Comparison of ENCODE assay signal across 1 cellular context in the genomic region with DNA sequence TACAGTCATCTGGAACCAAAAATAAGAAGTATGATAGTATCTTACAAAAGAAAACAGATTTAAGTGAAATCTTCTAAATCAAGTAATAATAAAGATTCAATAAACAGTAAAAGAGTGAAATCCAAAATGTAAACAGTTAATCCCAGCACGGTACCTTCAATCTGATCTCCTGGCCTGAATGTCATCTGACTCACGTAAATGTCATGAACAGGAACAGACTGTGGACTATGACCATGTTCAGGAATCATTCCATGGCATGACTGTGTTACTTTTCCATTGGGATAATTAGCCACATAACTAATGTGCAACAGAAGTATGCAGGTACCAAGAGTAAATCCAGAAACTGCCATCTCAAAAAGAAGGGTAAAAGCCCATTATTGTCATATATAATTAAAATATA.
TF ChIP-seq lines count a peak whose summit lies in the region.

No MANE protein-coding gene starts in this region.

TF ChIP-seq in HepG2, 621 proteins besides CTCF, POLR2A, EP300 and RAD21 (continued from another document and continues in another):
- TF ChIP-seq, protein P1, sequence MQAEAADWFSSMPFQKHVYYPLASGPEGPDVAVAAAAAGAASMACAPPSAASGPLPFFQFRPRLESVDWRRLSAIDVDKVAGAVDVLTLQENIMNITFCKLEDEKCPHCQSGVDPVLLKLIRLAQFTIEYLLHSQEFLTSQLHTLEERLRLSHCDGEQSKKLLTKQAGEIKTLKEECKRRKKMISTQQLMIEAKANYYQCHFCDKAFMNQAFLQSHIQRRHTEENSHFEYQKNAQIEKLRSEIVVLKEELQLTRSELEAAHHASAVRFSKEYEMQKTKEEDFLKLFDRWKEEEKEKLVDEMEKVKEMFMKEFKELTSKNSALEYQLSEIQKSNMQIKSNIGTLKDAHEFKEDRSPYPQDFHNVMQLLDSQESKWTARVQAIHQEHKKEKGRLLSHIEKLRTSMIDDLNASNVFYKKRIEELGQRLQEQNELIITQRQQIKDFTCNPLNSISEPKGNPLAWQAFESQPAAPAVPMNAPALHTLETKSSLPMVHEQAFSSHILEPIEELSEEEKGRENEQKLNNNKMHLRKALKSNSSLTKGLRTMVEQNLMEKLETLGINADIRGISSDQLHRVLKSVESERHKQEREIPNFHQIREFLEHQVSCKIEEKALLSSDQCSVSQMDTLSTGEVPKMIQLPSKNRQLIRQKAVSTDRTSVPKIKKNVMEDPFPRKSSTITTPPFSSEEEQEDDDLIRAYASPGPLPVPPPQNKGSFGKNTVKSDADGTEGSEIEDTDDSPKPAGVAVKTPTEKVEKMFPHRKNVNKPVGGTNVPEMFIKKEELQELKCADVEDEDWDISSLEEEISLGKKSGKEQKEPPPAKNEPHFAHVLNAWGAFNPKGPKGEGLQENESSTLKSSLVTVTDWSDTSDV (CRISPR knock-in tag; IDR thresholded peaks at IDR 0.05): no peak
- peak; percentile 53 for TF ChIP-seq CREB1 (IDR thresholded peaks at IDR 0.05)
- TF ChIP-seq CREB1 (CRISPR knock-in tag; IDR thresholded peaks at IDR 0.05): peak; percentile 23; the same call in 1 of the 2 replicates
- TF ChIP-seq BRD4 (CRISPR knock-in tag; IDR thresholded peaks at IDR 0.05): no peak
- no peak for TF ChIP-seq SMARCE1 (IDR thresholded peaks at IDR 0.05; ENCODE audit: borderline replicate concordance)
- no peak for TF ChIP-seq REL (CRISPR knock-in tag; conservative IDR thresholded peaks at IDR 0.05)
- TF ChIP-seq, protein P2, sequence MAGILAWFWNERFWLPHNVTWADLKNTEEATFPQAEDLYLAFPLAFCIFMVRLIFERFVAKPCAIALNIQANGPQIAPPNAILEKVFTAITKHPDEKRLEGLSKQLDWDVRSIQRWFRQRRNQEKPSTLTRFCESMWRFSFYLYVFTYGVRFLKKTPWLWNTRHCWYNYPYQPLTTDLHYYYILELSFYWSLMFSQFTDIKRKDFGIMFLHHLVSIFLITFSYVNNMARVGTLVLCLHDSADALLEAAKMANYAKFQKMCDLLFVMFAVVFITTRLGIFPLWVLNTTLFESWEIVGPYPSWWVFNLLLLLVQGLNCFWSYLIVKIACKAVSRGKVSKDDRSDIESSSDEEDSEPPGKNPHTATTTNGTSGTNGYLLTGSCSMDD (CRISPR knock-in tag; IDR thresholded peaks at IDR 0.05): no peak
- TF ChIP-seq ZNF549 (CRISPR knock-in tag; IDR thresholded peaks at IDR 0.05): no peak
- TF ChIP-seq FOXP1 (IDR thresholded peaks at IDR 0.05): no peak
- TF ChIP-seq FOXP1 (CRISPR knock-in tag; IDR thresholded peaks at IDR 0.05): peak; percentile 20; the same call in 1 of the 2 replicates
- no peak; the same call in 1 of the 2 replicates for TF ChIP-seq FOXO1 (CRISPR knock-in tag; IDR thresholded peaks at IDR 0.05)
- peak; percentile 54; the same call in 1 of the 2 replicates for TF ChIP-seq MED1 (CRISPR knock-in tag; IDR thresholded peaks at IDR 0.05)
- TF ChIP-seq SAP130 (CRISPR knock-in tag; IDR thresholded peaks at IDR 0.05; ENCODE audit: low read depth): peak; percentile 76
- TF ChIP-seq, protein P3, sequence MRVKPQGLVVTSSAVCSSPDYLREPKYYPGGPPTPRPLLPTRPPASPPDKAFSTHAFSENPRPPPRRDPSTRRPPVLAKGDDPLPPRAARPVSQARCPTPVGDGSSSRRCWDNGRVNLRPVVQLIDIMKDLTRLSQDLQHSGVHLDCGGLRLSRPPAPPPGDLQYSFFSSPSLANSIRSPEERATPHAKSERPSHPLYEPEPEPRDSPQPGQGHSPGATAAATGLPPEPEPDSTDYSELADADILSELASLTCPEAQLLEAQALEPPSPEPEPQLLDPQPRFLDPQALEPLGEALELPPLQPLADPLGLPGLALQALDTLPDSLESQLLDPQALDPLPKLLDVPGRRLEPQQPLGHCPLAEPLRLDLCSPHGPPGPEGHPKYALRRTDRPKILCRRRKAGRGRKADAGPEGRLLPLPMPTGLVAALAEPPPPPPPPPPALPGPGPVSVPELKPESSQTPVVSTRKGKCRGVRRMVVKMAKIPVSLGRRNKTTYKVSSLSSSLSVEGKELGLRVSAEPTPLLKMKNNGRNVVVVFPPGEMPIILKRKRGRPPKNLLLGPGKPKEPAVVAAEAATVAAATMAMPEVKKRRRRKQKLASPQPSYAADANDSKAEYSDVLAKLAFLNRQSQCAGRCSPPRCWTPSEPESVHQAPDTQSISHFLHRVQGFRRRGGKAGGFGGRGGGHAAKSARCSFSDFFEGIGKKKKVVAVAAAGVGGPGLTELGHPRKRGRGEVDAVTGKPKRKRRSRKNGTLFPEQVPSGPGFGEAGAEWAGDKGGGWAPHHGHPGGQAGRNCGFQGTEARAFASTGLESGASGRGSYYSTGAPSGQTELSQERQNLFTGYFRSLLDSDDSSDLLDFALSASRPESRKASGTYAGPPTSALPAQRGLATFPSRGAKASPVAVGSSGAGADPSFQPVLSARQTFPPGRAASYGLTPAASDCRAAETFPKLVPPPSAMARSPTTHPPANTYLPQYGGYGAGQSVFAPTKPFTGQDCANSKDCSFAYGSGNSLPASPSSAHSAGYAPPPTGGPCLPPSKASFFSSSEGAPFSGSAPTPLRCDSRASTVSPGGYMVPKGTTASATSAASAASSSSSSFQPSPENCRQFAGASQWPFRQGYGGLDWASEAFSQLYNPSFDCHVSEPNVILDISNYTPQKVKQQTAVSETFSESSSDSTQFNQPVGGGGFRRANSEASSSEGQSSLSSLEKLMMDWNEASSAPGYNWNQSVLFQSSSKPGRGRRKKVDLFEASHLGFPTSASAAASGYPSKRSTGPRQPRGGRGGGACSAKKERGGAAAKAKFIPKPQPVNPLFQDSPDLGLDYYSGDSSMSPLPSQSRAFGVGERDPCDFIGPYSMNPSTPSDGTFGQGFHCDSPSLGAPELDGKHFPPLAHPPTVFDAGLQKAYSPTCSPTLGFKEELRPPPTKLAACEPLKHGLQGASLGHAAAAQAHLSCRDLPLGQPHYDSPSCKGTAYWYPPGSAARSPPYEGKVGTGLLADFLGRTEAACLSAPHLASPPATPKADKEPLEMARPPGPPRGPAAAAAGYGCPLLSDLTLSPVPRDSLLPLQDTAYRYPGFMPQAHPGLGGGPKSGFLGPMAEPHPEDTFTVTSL (CRISPR knock-in tag; IDR thresholded peaks at IDR 0.05; ENCODE audit: borderline replicate concordance): peak; percentile 62; the same call in 1 of the 2 replicates
- peak; percentile 40 for TF ChIP-seq ASH2L (IDR thresholded peaks at IDR 0.05; ENCODE audit: insufficient read length, low read depth, low read length)
- TF ChIP-seq POLR2AphosphoS5 (IDR thresholded peaks at IDR 0.05; ENCODE audit: low read depth, low read length): no peak
- peak; percentile 62 for TF ChIP-seq GATAD2A (CRISPR knock-in tag; IDR thresholded peaks at IDR 0.05)
- TF ChIP-seq, protein P4, sequence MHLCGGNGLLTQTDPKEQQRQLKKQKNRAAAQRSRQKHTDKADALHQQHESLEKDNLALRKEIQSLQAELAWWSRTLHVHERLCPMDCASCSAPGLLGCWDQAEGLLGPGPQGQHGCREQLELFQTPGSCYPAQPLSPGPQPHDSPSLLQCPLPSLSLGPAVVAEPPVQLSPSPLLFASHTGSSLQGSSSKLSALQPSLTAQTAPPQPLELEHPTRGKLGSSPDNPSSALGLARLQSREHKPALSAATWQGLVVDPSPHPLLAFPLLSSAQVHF (CRISPR knock-in tag; IDR thresholded peaks at IDR 0.05): no peak
- TF ChIP-seq HHEX (CRISPR knock-in tag; IDR thresholded peaks at IDR 0.05): no peak
- TF ChIP-seq, protein P5, sequence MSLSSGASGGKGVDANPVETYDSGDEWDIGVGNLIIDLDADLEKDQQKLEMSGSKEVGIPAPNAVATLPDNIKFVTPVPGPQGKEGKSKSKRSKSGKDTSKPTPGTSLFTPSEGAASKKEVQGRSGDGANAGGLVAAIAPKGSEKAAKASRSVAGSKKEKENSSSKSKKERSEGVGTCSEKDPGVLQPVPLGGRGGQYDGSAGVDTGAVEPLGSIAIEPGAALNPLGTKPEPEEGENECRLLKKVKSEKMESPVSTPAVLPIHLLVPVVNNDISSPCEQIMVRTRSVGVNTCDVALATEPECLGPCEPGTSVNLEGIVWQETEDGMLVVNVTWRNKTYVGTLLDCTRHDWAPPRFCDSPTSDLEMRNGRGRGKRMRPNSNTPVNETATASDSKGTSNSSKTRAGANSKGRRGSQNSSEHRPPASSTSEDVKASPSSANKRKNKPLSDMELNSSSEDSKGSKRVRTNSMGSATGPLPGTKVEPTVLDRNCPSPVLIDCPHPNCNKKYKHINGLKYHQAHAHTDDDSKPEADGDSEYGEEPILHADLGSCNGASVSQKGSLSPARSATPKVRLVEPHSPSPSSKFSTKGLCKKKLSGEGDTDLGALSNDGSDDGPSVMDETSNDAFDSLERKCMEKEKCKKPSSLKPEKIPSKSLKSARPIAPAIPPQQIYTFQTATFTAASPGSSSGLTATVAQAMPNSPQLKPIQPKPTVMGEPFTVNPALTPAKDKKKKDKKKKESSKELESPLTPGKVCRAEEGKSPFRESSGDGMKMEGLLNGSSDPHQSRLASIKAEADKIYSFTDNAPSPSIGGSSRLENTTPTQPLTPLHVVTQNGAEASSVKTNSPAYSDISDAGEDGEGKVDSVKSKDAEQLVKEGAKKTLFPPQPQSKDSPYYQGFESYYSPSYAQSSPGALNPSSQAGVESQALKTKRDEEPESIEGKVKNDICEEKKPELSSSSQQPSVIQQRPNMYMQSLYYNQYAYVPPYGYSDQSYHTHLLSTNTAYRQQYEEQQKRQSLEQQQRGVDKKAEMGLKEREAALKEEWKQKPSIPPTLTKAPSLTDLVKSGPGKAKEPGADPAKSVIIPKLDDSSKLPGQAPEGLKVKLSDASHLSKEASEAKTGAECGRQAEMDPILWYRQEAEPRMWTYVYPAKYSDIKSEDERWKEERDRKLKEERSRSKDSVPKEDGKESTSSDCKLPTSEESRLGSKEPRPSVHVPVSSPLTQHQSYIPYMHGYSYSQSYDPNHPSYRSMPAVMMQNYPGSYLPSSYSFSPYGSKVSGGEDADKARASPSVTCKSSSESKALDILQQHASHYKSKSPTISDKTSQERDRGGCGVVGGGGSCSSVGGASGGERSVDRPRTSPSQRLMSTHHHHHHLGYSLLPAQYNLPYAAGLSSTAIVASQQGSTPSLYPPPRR (CRISPR knock-in tag; IDR thresholded peaks at IDR 0.05; ENCODE audit: borderline replicate concordance): no peak
- TF ChIP-seq PREB (CRISPR knock-in tag; IDR thresholded peaks at IDR 0.05): no peak
- TF ChIP-seq, protein P6, sequence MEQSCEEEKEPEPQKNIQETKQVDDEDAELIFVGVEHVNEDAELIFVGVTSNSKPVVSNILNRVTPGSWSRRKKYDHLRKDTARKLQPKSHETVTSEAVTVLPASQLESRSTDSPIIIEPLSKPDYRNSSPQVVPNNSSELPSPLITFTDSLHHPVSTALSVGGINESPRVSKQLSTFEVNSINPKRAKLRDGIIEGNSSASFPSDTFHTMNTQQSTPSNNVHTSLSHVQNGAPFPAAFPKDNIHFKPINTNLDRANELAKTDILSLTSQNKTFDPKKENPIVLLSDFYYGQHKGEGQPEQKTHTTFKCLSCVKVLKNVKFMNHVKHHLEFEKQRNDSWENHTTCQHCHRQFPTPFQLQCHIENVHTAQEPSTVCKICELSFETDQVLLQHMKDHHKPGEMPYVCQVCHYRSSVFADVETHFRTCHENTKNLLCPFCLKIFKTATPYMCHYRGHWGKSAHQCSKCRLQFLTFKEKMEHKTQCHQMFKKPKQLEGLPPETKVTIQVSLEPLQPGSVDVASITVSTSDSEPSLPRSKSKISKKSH (CRISPR knock-in tag; IDR thresholded peaks at IDR 0.05; ENCODE audit: borderline replicate concordance): no peak
- TF ChIP-seq NONO (IDR thresholded peaks at IDR 0.05): no peak
- no peak for TF ChIP-seq NONO (CRISPR knock-in tag; conservative IDR thresholded peaks at IDR 0.05)
- peak; percentile 56; the same call in 1 of the 2 replicates for TF ChIP-seq ZNF644 (CRISPR knock-in tag; IDR thresholded peaks at IDR 0.05; ENCODE audit: low read depth)
- 0 out of 2 replicates have a peak, but pooled peaks have one; percentile 30 for TF ChIP-seq IRF2 (CRISPR knock-in tag; IDR thresholded peaks at IDR 0.05)
- TF ChIP-seq TEAD3 (CRISPR knock-in tag; optimal IDR thresholded peaks at IDR 0.05; ENCODE audit: borderline replicate concordance): peak; percentile 90
- TF ChIP-seq HIVEP1 (CRISPR knock-in tag; IDR thresholded peaks at IDR 0.05): no peak
- no peak for TF ChIP-seq HMG20B (CRISPR knock-in tag; conservative IDR thresholded peaks at IDR 0.05)
- no peak for TF ChIP-seq RFX5 (IDR thresholded peaks at IDR 0.05; ENCODE audit: low read depth, low read length)
- no peak for TF ChIP-seq CSRNP2 (CRISPR knock-in tag; conservative IDR thresholded peaks at IDR 0.05; ENCODE audit: low read depth)
- TF ChIP-seq FOSL2 (CRISPR knock-in tag; IDR thresholded peaks at IDR 0.05): peak; percentile 83
- TF ChIP-seq NR2F6 (IDR thresholded peaks at IDR 0.05): no peak
- peak; percentile 57; the same call in 1 of the 2 replicates for TF ChIP-seq NR2F6 (CRISPR knock-in tag; IDR thresholded peaks at IDR 0.05)
- no peak for TF ChIP-seq ZNF747 (CRISPR knock-in tag; IDR thresholded peaks at IDR 0.05; ENCODE audit: borderline replicate concordance)
- TF ChIP-seq, protein P7, sequence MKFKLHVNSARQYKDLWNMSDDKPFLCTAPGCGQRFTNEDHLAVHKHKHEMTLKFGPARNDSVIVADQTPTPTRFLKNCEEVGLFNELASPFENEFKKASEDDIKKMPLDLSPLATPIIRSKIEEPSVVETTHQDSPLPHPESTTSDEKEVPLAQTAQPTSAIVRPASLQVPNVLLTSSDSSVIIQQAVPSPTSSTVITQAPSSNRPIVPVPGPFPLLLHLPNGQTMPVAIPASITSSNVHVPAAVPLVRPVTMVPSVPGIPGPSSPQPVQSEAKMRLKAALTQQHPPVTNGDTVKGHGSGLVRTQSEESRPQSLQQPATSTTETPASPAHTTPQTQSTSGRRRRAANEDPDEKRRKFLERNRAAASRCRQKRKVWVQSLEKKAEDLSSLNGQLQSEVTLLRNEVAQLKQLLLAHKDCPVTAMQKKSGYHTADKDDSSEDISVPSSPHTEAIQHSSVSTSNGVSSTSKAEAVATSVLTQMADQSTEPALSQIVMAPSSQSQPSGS (CRISPR knock-in tag; IDR thresholded peaks at IDR 0.05): no peak
- peak; percentile 15; the same call in 1 of the 2 replicates for TF ChIP-seq SALL1 (CRISPR knock-in tag; IDR thresholded peaks at IDR 0.05)
- TF ChIP-seq KDM6A (CRISPR knock-in tag; IDR thresholded peaks at IDR 0.05; ENCODE audit: low read depth): 0 out of 2 replicates have a peak, but pooled peaks have one; percentile 43
